Comparison of ENCODE assay signal across 17 cellular contexts in the genomic region with DNA sequence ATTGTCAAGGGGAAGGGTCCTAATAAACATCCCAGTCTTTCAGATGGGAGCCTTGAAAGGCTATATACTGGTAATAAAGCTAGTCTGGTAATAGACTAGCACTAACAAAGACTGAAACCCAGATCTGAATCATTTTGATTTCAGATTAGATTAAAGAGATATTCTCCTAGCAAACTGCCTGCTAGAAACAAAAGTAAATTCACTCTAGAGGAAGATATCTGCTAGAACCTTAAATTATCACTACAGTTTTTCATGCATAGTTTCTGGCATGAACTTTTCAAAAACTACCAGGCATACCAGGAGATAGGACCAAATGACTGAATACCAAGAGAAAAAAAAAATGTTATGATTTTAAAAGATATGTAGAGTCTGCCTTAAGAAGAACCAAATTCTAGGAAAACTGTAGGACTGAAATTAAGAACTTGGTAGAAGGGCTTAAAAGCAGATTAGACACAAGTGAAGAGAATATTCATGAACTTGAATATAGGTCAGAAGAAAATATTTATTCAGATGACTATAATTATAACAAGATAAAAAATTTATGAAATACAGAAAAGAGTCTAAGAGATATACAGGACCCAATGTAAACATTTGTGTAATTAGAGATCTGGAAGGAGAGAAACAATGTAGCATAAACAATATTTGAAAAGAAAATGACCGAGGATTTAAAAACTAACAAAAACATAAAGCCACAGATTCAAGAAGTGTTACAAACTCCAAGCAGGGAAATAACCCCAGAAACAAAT.
A peak's percentile ranks its signal among the peaks of the same experiment; 100 is the strongest.
DNase-seq lines count a peak whose midpoint lies in the region; ATAC-seq, FAIRE-seq and TF ChIP-seq lines count a peak whose summit lies in the region.
"Had no signal": no experiment of that assay in that cellular context is flagged by ENCODE, and none has a peak within 500 bp of the region (broad histone marks: within the 10 kb centered on the region; RNA-seq: fewer than 3 reads in every experiment).

No MANE protein-coding gene starts in this region.

- no peak overlapping the region for H3K9ac ChIP-seq in liver (ENCODE audit: low read depth in 1 of 2, low read length in 2 of 2)
- no peak overlapping the region for H3K9ac ChIP-seq in MM.1S (ENCODE audit: low read length)
- H3K9ac ChIP-seq: BLaER1 treated with 17β-estradiol and CSF1 and Interleukin-3, amounts not matched to agents 10 nM and 100 nM; GM23248 had no signal

- peaks cover 7% of the 10 kb centered on the region; the same call in 1 of the 2 replicates for H3K79me2 ChIP-seq in MM.1S (ENCODE audit: low read length)

- H3F3A ChIP-seq in MM.1S (ENCODE audit: insufficient read depth, low read length), result peaks cover 14% of the 10 kb centered on the region; the same call in 1 of the 2 replicates

- peak overlapping the region; percentile 42; the same call in 1 of the 2 replicates for H3K4me2 ChIP-seq in MM.1S (ENCODE audit: low read depth, low read length)
- H3K4me2 ChIP-seq: BLaER1 treated with 17β-estradiol and CSF1 and Interleukin-3, amounts not matched to agents 10 nM and 100 nM had no signal

- intact Hi-C loops in right lobe of liver (cut with DNase I), result no loop called here
- intact Hi-C loops in mucosa of descending colon (cut with DNase I, micrococcal nuclease), result no loop called here

- no peaks in the 10 kb centered on the region for H3K36me3 ChIP-seq in liver (ENCODE audit: control insufficient read depth in 4 of 4, insufficient read depth in 3 of 4, low read depth in 1 of 4, low read length in 3 of 4)
- no peaks in the 10 kb centered on the region for H3K36me3 ChIP-seq in right lobe of liver
- H3K36me3 ChIP-seq in MM.1S (replicated peaks; ENCODE audit: insufficient read depth, low read length), result no peaks in the 10 kb centered on the region
- H3K36me3 ChIP-seq in mucosa of descending colon (ENCODE audit: low read depth), result no peaks in the 10 kb centered on the region
- H3K36me3 ChIP-seq: HAP-1 had no signal

- no peak overlapping the region for H3K27ac ChIP-seq in liver (ENCODE audit: low read depth in 1 of 2, low read length in 2 of 2)
- H3K27ac ChIP-seq in right lobe of liver, result no peak overlapping the region
- H3K27ac ChIP-seq in MM.1S (ENCODE audit: low read length), result peak overlapping the region; percentile 25; the same call in 1 of the 2 replicates
- H3K27ac ChIP-seq: BLaER1 treated with 17β-estradiol and CSF1 and Interleukin-3, amounts not matched to agents 10 nM and 100 nM; GM23248; HL-60 had no signal

- H3K9me3 ChIP-seq in liver (ENCODE audit: control insufficient read depth in 4 of 4, low read length in 3 of 4) (peaks cover 0 to 7% (median 3%) of the 10 kb centered on the region in 4 donors), right lobe of liver (no peaks in the 10 kb centered on the region), MM.1S (replicated peaks; ENCODE audit: insufficient read depth, low read length) (no peaks in the 10 kb centered on the region), mucosa of descending colon (peaks cover 19% of the 10 kb centered on the region)
- H3K9me3 ChIP-seq: HAP-1 had no signal

- 96% methylated on average over 1 of the region's 1 CpG for WGBS in liver
- 100% methylated on average over 1 of the region's 1 CpG for WGBS in right lobe of liver (ENCODE audit: insufficient coverage, low coverage, low lambda C conversion rate, missing lambda C conversion rate)

- no peak overlapping the region for H3K4me3 ChIP-seq in liver (ENCODE audit: low read depth in 1 of 3, low read length in 3 of 3)
- H3K4me3 ChIP-seq in right lobe of liver, result no peak overlapping the region
- no peak overlapping the region for H3K4me3 ChIP-seq in MM.1S (ENCODE audit: low read length)
- no peak overlapping the region for H3K4me3 ChIP-seq in mucosa of descending colon
- H3K4me3 ChIP-seq: BLaER1 treated with 17β-estradiol and CSF1 and Interleukin-3, amounts not matched to agents 10 nM and 100 nM; GM12878; GM23248; HAP-1 had no signal

- no peaks in the 10 kb centered on the region for H4K20me1 ChIP-seq in MM.1S (ENCODE audit: insufficient read depth, low read length)
- H4K20me1 ChIP-seq: BLaER1 treated with 17β-estradiol and CSF1 and Interleukin-3, amounts not matched to agents 10 nM and 100 nM had no signal

- no peaks in the 10 kb centered on the region for H3K9me2 ChIP-seq in MM.1S (replicated peaks; ENCODE audit: insufficient read depth, low read length)

- no peak for TF ChIP-seq RAD21 in liver (IDR thresholded peaks at IDR 0.05)

- H3K27me3 ChIP-seq in liver (ENCODE audit: control insufficient read depth in 4 of 4, insufficient read depth in 4 of 4, low read length in 3 of 4) (no peaks in the 10 kb centered on the region), right lobe of liver (no peaks in the 10 kb centered on the region), MM.1S (replicated peaks; ENCODE audit: insufficient read depth, low read length) (no peaks in the 10 kb centered on the region)
- H3K27me3 ChIP-seq: BLaER1 treated with 17β-estradiol and CSF1 and Interleukin-3, amounts not matched to agents 10 nM and 100 nM had no signal

- no peak for TF ChIP-seq POLR2A in right lobe of liver (IDR thresholded peaks at IDR 0.05)

- TF ChIP-seq CTCF in liver (IDR thresholded peaks at IDR 0.05; ENCODE audit: low read depth, low read length, missing input control), result peak; percentile 0
- TF ChIP-seq CTCF in right lobe of liver (IDR thresholded peaks at IDR 0.05), result peak in 1 of 4 donors; percentile 0
- TF ChIP-seq CTCF in MM.1S (IDR thresholded peaks at IDR 0.05; ENCODE audit: low read length), result no peak
- no peak for TF ChIP-seq CTCF in mucosa of descending colon (IDR thresholded peaks at IDR 0.05)

- ATAC-seq in right lobe of liver, result no peak
- ATAC-seq in mucosa of descending colon, result no peak
- ATAC-seq: CD8-positive, alpha-beta T cell; GM12878 had no signal

- H3K4me1 ChIP-seq in liver (ENCODE audit: control insufficient read depth in 4 of 4, insufficient read depth in 4 of 4, low read length in 3 of 4), result no peaks in the 10 kb centered on the region
- no peaks in the 10 kb centered on the region for H3K4me1 ChIP-seq in right lobe of liver
- peaks cover 17% of the 10 kb centered on the region for H3K4me1 ChIP-seq in MM.1S (ENCODE audit: low read length)
- peaks cover 2% of the 10 kb centered on the region for H3K4me1 ChIP-seq in mucosa of descending colon (ENCODE audit: low read depth)
- H3K4me1 ChIP-seq: HAP-1 had no signal

- no peak overlapping the region for H2AFZ ChIP-seq in MM.1S (ENCODE audit: low read length)
- H2AFZ ChIP-seq: GM23248 had no signal

- no peak for DNase-seq in right lobe of liver
- DNase-seq in MM.1S, result no peak
- DNase-seq in frontal cortex (ENCODE audit: low spot score in 2 of 2), result no peak
- no peak for DNase-seq in mucosa of descending colon
- DNase-seq in stimulated activated CD4-positive, alpha-beta T cell treated with anti-CD3 and anti-CD28 coated beads, Interleukin-4, amount 100 ng/mL, for 4 hours, result no peak
- DNase-seq: Calu3; CD8-positive, alpha-beta T cell; DND-41; EL; GM23248; HFFc6 had no signal

- peak; percentile 31 for FAIRE-seq in frontal cortex (lab: Jason Lieb, UNC)
- FAIRE-seq: GM12878, GM19239 had no signal

TF ChIP-seq in liver, 16 proteins besides CTCF, POLR2A, EP300 and RAD21 (continues in another document):
- TF ChIP-seq FOXA1 (IDR thresholded peaks at IDR 0.05) (no peak), GABPA (IDR thresholded peaks at IDR 0.05 in 1 of 2, conservative IDR thresholded peaks at IDR 0.05 in 1 of 2) (no peak), FOXA2 (IDR thresholded peaks at IDR 0.05) (no peak), EGR1 (IDR thresholded peaks at IDR 0.05; ENCODE audit: low read depth in 2 of 2) (no peak), YY1 (IDR thresholded peaks at IDR 0.05) (no peak), TAF1 (conservative IDR thresholded peaks at IDR 0.05) (no peak), NR2F2 (IDR thresholded peaks at IDR 0.05) (no peak), HNF4A (conservative IDR thresholded peaks at IDR 0.05) (no peak)
- TF ChIP-seq, protein P1, sequence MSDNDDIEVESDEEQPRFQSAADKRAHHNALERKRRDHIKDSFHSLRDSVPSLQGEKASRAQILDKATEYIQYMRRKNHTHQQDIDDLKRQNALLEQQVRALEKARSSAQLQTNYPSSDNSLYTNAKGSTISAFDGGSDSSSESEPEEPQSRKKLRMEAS (IDR thresholded peaks at IDR 0.05), result no peak
- TF ChIP-seq, protein P2, sequence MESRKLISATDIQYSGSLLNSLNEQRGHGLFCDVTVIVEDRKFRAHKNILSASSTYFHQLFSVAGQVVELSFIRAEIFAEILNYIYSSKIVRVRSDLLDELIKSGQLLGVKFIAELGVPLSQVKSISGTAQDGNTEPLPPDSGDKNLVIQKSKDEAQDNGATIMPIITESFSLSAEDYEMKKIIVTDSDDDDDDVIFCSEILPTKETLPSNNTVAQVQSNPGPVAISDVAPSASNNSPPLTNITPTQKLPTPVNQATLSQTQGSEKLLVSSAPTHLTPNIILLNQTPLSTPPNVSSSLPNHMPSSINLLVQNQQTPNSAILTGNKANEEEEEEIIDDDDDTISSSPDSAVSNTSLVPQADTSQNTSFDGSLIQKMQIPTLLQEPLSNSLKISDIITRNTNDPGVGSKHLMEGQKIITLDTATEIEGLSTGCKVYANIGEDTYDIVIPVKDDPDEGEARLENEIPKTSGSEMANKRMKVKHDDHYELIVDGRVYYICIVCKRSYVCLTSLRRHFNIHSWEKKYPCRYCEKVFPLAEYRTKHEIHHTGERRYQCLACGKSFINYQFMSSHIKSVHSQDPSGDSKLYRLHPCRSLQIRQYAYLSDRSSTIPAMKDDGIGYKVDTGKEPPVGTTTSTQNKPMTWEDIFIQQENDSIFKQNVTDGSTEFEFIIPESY (IDR thresholded peaks at IDR 0.05), result no peak
